Comparison of ENCODE assay signal across 18 cellular contexts in the genomic region with DNA sequence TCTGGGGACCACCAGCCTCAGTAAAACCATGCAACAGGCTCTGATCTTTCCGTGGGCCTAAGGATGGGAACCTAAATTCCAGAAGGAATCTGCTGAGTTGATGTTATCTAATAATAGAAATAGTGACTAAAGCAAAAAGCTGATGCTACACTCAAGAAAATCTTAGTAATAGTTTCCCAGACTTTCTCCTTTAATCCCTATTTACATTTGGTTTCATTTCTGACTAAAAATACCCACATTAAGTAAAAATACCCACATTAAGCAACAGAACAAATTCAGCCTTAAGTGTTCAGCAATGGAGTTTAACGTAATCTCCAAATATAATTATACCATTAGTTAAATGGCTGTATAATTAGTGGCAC. TPM values are rescaled to one million over a fixed set of nuclear protein-coding genes. Genes with fewer than 3 reads are reported as not detected.
"Had no signal": no experiment of that assay in that cellular context is flagged by ENCODE, and none has a peak within 500 bp of the region (broad histone marks: within the 10 kb centered on the region; RNA-seq: fewer than 3 reads in every experiment).

No MANE protein-coding gene starts in this region.

- H3K4me1 ChIP-seq: psoas muscle, right lobe of liver had no signal

- H3K36me3 ChIP-seq: brain microvascular endothelial cell, right lobe of liver had no signal

- DNase-seq: activated CD4-positive, alpha-beta T cell treated with anti-CD3 and anti-CD28 coated beads, Interleukin-2, amount 50 U/mL, for 1 hour; activated naive CD4-positive, alpha-beta T cell treated with anti-CD3 and anti-CD28 coated beads, Interleukin-2, amount 50 U/mL, for 16 hours; activated T-cell treated with anti-CD3 and anti-CD28 coated beads, Interleukin-2, amount 50 U/mL, for 1 hour; amniotic stem cell; brain microvascular endothelial cell; dermis blood vessel endothelial cell; foreskin fibroblast; glutamatergic neuron; mammary epithelial cell; mucosa of descending colon; natural killer cell; nucleus accumbens; psoas muscle; right lobe of liver; stimulated activated CD4-positive, alpha-beta T cell treated with anti-CD3 and anti-CD28 coated beads, Interleukin-12 subunit alpha, Interleukin-12 subunit beta, amount 100 ng/mL, for 4 hours; stimulated activated naive CD4-positive, alpha-beta T cell treated with Interleukin-2 at 50 U/mL for 16 hours had no signal

- H3K4me1 Mint-ChIP-seq: endodermal cell, natural killer cell had no signal

- H3K27me3 ChIP-seq: brain microvascular endothelial cell, right lobe of liver had no signal

- H3K4me3 ChIP-seq: mucosa of descending colon, psoas muscle, right lobe of liver had no signal

- H3K27ac ChIP-seq: brain microvascular endothelial cell, psoas muscle, right lobe of liver had no signal

- H3K27ac Mint-ChIP-seq: endodermal cell, natural killer cell had no signal

- H3K9me3 ChIP-seq: mucosa of descending colon, psoas muscle, right lobe of liver had no signal

- H3K9me3 Mint-ChIP-seq: endodermal cell, natural killer cell had no signal

- ATAC-seq: mucosa of descending colon, natural killer cell, right lobe of liver had no signal

- H3K4me3 Mint-ChIP-seq: endodermal cell, natural killer cell had no signal

- H3K36me3 Mint-ChIP-seq: natural killer cell had no signal

RNA-seq across cellular contexts. Expression of a gene that starts 50.3 kb away (rescaled TPM):
- total RNA-seq: T-helper 2 cell treated with Interferon-gamma antibody and Interleukin-4, amounts not matched to agents 100 ng/mL and 5 ng/mL, for 36 hours had no signal
